Comparison of ENCODE assay signal across 2 cellular contexts in the genomic region with DNA sequence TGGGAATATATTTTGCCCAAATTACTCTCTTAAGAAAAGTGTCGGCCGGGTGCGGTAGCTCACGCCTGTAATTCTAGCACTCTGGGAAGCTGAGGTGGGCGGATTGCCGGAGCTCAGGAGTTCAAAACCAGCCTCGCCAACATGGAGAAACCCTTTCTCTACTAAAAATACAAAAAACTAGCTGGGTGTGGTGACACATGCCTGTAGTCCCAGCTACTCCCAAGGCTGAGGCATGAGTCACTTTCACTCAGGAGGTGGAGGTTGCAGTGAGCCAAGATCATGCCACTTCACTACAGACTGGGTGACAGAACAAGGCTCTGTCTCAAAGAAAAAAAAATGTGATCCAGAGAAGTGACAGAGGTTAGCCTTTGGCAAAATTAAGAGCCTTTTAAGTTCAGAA.
TF ChIP-seq lines count a peak whose summit lies in the region.

No MANE protein-coding gene starts in this region.

TF ChIP-seq in A549, 52 proteins besides CTCF, POLR2A, EP300 and RAD21 (continued from another document):
- TF ChIP-seq, protein P1, sequence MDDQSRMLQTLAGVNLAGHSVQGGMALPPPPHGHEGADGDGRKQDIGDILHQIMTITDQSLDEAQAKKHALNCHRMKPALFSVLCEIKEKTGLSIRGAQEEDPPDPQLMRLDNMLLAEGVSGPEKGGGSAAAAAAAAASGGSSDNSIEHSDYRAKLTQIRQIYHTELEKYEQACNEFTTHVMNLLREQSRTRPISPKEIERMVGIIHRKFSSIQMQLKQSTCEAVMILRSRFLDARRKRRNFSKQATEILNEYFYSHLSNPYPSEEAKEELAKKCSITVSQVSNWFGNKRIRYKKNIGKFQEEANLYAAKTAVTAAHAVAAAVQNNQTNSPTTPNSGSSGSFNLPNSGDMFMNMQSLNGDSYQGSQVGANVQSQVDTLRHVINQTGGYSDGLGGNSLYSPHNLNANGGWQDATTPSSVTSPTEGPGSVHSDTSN (IDR thresholded peaks at IDR 0.05), result no peak

TF ChIP-seq in HEK293, 187 proteins besides CTCF, POLR2A, EP300 and RAD21 (continued from another document):
- TF ChIP-seq, protein P2, sequence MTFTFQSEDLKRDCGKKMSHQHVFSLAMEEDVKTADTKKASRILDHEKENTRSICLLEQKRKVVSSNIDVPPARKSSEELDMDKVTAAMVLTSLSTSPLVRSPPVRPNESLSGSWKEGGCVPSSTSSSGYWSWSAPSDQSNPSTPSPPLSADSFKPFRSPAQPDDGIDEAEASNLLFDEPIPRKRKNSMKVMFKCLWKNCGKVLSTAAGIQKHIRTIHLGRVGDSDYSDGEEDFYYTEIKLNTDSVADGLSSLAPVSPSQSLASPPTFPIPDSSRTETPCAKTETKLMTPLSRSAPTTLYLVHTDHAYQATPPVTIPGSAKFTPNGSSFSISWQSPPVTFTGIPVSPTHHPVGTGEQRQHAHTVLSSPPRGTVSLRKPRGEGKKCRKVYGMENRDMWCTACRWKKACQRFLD (tag by site-specific recombination; IDR thresholded peaks at IDR 0.05), result no peak
- TF ChIP-seq ZNF791 (tag by site-specific recombination; IDR thresholded peaks at IDR 0.05), result no peak
- TF ChIP-seq ZNF473 (tag by site-specific recombination; IDR thresholded peaks at IDR 0.05), result no peak
- TF ChIP-seq ZNF433 (tag by site-specific recombination; IDR thresholded peaks at IDR 0.05; ENCODE audit: low read depth), result no peak
- no peak for TF ChIP-seq ZNF670 (tag by site-specific recombination; IDR thresholded peaks at IDR 0.05; ENCODE audit: low read depth)
- TF ChIP-seq ZFHX2 (tag by site-specific recombination; conservative IDR thresholded peaks at IDR 0.05), result no peak
- TF ChIP-seq ZNF707 (tag by site-specific recombination; IDR thresholded peaks at IDR 0.05), result no peak
- TF ChIP-seq ZNF169 (tag by site-specific recombination; IDR thresholded peaks at IDR 0.05), result no peak
- TF ChIP-seq ZFP69B (tag by site-specific recombination; IDR thresholded peaks at IDR 0.05), result no peak
- TF ChIP-seq, protein P3, sequence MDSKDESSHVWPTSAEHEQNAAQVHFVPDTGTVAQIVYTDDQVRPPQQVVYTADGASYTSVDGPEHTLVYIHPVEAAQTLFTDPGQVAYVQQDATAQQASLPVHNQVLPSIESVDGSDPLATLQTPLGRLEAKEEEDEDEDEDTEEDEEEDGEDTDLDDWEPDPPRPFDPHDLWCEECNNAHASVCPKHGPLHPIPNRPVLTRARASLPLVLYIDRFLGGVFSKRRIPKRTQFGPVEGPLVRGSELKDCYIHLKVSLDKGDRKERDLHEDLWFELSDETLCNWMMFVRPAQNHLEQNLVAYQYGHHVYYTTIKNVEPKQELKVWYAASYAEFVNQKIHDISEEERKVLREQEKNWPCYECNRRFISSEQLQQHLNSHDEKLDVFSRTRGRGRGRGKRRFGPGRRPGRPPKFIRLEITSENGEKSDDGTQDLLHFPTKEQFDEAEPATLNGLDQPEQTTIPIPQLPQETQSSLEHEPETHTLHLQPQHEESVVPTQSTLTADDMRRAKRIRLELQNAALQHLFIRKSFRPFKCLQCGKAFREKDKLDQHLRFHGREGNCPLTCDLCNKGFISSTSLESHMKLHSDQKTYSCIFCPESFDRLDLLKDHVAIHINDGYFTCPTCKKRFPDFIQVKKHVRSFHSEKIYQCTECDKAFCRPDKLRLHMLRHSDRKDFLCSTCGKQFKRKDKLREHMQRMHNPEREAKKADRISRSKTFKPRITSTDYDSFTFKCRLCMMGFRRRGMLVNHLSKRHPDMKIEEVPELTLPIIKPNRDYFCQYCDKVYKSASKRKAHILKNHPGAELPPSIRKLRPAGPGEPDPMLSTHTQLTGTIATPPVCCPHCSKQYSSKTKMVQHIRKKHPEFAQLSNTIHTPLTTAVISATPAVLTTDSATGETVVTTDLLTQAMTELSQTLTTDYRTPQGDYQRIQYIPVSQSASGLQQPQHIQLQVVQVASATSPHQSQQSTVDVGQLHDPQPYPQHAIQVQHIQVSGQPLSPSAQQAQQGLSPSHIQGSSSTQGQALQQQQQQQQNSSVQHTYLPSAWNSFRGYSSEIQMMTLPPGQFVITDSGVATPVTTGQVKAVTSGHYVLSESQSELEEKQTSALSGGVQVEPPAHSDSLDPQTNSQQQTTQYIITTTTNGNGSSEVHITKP (tag by site-specific recombination; IDR thresholded peaks at IDR 0.05), result peak; percentile 37
- no peak for TF ChIP-seq TCF7L2 (IDR thresholded peaks at IDR 0.05; ENCODE audit: borderline replicate concordance, low read depth, low read length)
- TF ChIP-seq, protein P4, sequence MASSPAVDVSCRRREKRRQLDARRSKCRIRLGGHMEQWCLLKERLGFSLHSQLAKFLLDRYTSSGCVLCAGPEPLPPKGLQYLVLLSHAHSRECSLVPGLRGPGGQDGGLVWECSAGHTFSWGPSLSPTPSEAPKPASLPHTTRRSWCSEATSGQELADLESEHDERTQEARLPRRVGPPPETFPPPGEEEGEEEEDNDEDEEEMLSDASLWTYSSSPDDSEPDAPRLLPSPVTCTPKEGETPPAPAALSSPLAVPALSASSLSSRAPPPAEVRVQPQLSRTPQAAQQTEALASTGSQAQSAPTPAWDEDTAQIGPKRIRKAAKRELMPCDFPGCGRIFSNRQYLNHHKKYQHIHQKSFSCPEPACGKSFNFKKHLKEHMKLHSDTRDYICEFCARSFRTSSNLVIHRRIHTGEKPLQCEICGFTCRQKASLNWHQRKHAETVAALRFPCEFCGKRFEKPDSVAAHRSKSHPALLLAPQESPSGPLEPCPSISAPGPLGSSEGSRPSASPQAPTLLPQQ (tag by site-specific recombination; IDR thresholded peaks at IDR 0.05), result no peak
- TF ChIP-seq KLF1 (tag by site-specific recombination; IDR thresholded peaks at IDR 0.05), result 0 out of 2 replicates have a peak, but pooled peaks have one; percentile 22
